ENCODE assay signal across 2 cellular contexts in genomic region chr4:1247811-1248261, GRCh38.
TF ChIP-seq lines count a peak whose summit lies in the region.

No MANE protein-coding gene starts in this region.

TF ChIP-seq in K562, 482 proteins besides CTCF, POLR2A, EP300 and RAD21 (continued from another document and continues in another):
- TF ChIP-seq ZNF592 (IDR thresholded peaks at IDR 0.05) = no peak
- TF ChIP-seq ZNF76 (CRISPR knock-in tag; IDR thresholded peaks at IDR 0.05; ENCODE audit: borderline replicate concordance) = no peak
- TF ChIP-seq TGIF2 (CRISPR knock-in tag; IDR thresholded peaks at IDR 0.05) = no peak
- TF ChIP-seq SUPT5H (IDR thresholded peaks at IDR 0.05) = no peak
- TF ChIP-seq BCL6 (CRISPR knock-in tag; IDR thresholded peaks at IDR 0.05) = peak; percentile 3; the same call in 1 of the 2 replicates
- no peak for TF ChIP-seq IFI16 (CRISPR knock-in tag; IDR thresholded peaks at IDR 0.05)
- no peak for TF ChIP-seq STAG1 (CRISPR knock-in tag; IDR thresholded peaks at IDR 0.05; ENCODE audit: borderline replicate concordance)
- TF ChIP-seq NR3C1 (CRISPR knock-in tag; IDR thresholded peaks at IDR 0.05) = no peak
- TF ChIP-seq ZNF347 (CRISPR knock-in tag; IDR thresholded peaks at IDR 0.05; ENCODE audit: low read depth) = no peak
- TF ChIP-seq FOXJ3 (CRISPR knock-in tag; IDR thresholded peaks at IDR 0.05) = no peak
- no peak for TF ChIP-seq ZBED1 (IDR thresholded peaks at IDR 0.05)
- TF ChIP-seq ZNF830 (CRISPR knock-in tag; IDR thresholded peaks at IDR 0.05) = no peak
- TF ChIP-seq, protein P1, sequence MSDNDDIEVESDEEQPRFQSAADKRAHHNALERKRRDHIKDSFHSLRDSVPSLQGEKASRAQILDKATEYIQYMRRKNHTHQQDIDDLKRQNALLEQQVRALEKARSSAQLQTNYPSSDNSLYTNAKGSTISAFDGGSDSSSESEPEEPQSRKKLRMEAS (CRISPR knock-in tag; IDR thresholded peaks at IDR 0.05) = peak; percentile 3; the same call in 1 of the 2 replicates
- TF ChIP-seq ZZZ3 (IDR thresholded peaks at IDR 0.05) = no peak
- TF ChIP-seq MCM2 (IDR thresholded peaks at IDR 0.05; ENCODE audit: low read depth) = no peak
- no peak for TF ChIP-seq RNF2 (IDR thresholded peaks at IDR 0.05)
- no peak for TF ChIP-seq ZNF197 (CRISPR knock-in tag; IDR thresholded peaks at IDR 0.05; ENCODE audit: low read depth)
- TF ChIP-seq, protein P2, sequence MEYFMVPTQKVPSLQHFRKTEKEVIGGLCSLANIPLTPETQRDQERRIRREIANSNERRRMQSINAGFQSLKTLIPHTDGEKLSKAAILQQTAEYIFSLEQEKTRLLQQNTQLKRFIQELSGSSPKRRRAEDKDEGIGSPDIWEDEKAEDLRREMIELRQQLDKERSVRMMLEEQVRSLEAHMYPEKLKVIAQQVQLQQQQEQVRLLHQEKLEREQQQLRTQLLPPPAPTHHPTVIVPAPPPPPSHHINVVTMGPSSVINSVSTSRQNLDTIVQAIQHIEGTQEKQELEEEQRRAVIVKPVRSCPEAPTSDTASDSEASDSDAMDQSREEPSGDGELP (CRISPR knock-in tag; IDR thresholded peaks at IDR 0.05; ENCODE audit: borderline replicate concordance) = 0 out of 2 replicates have a peak, but pooled peaks have one; percentile 32
- peak; percentile 50 for TF ChIP-seq PCBP1 (IDR thresholded peaks at IDR 0.05; ENCODE audit: low read depth, low read length, poor library complexity, severe bottlenecking)
- TF ChIP-seq ZNF609 (CRISPR knock-in tag; IDR thresholded peaks at IDR 0.05; ENCODE audit: borderline replicate concordance) = no peak
- no peak for TF ChIP-seq HDAC8 (tag; IDR thresholded peaks at IDR 0.05)
- no peak for TF ChIP-seq ARID1B (IDR thresholded peaks at IDR 0.05)
- peak; percentile 37; the same call in 1 of the 2 replicates for TF ChIP-seq ETV5 (CRISPR knock-in tag; IDR thresholded peaks at IDR 0.05; ENCODE audit: low read depth)
- no peak for TF ChIP-seq ZNF707 (CRISPR knock-in tag; conservative IDR thresholded peaks at IDR 0.05)

TF ChIP-seq in HepG2, 621 proteins besides CTCF, POLR2A, EP300 and RAD21 (continued from another document and continues in another):
- TF ChIP-seq, protein P3, sequence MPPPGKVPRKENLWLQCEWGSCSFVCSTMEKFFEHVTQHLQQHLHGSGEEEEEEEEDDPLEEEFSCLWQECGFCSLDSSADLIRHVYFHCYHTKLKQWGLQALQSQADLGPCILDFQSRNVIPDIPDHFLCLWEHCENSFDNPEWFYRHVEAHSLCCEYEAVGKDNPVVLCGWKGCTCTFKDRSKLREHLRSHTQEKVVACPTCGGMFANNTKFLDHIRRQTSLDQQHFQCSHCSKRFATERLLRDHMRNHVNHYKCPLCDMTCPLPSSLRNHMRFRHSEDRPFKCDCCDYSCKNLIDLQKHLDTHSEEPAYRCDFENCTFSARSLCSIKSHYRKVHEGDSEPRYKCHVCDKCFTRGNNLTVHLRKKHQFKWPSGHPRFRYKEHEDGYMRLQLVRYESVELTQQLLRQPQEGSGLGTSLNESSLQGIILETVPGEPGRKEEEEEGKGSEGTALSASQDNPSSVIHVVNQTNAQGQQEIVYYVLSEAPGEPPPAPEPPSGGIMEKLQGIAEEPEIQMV (CRISPR knock-in tag; IDR thresholded peaks at IDR 0.05; ENCODE audit: low read depth) = no peak
- TF ChIP-seq ZNF326 (CRISPR knock-in tag; IDR thresholded peaks at IDR 0.05; ENCODE audit: borderline replicate concordance) = no peak
- 0 out of 2 replicates have a peak, but pooled peaks have one; percentile 6 for TF ChIP-seq PCBP1 (IDR thresholded peaks at IDR 0.05; ENCODE audit: borderline replicate concordance, low read depth, low read length)
- TF ChIP-seq MXI1 (IDR thresholded peaks at IDR 0.05; ENCODE audit: borderline replicate concordance, low read depth, low read length) = no peak
- peak; percentile 48 for TF ChIP-seq ASH2L (IDR thresholded peaks at IDR 0.05; ENCODE audit: insufficient read length, low read depth, low read length)
- 0 out of 2 replicates have a peak, but pooled peaks have one; percentile 45 for TF ChIP-seq ZNF772 (CRISPR knock-in tag; IDR thresholded peaks at IDR 0.05)
- TF ChIP-seq, protein P4, sequence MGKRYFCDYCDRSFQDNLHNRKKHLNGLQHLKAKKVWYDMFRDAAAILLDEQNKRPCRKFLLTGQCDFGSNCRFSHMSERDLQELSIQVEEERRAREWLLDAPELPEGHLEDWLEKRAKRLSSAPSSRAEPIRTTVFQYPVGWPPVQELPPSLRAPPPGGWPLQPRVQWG (CRISPR knock-in tag; IDR thresholded peaks at IDR 0.05; ENCODE audit: borderline replicate concordance, low read depth) = no peak
- no peak for TF ChIP-seq KDM6A (CRISPR knock-in tag; IDR thresholded peaks at IDR 0.05; ENCODE audit: low read depth)
- peak; percentile 26; the same call in 1 of the 2 replicates for TF ChIP-seq SAP130 (CRISPR knock-in tag; IDR thresholded peaks at IDR 0.05; ENCODE audit: low read depth)
- TF ChIP-seq ZNF3 (CRISPR knock-in tag; IDR thresholded peaks at IDR 0.05) = no peak
- TF ChIP-seq RFX1 (IDR thresholded peaks at IDR 0.05) = no peak
- no peak for TF ChIP-seq ZNF24 (IDR thresholded peaks at IDR 0.05)
- no peak for TF ChIP-seq ZNF280B (CRISPR knock-in tag; IDR thresholded peaks at IDR 0.05; ENCODE audit: borderline replicate concordance)
- TF ChIP-seq ZSCAN12 (CRISPR knock-in tag; IDR thresholded peaks at IDR 0.05) = no peak
- TF ChIP-seq GATAD1 (CRISPR knock-in tag; IDR thresholded peaks at IDR 0.05) = no peak
- no peak for TF ChIP-seq CHD4 (IDR thresholded peaks at IDR 0.05; ENCODE audit: borderline replicate concordance, low read length)
- no peak for TF ChIP-seq PHB2 (IDR thresholded peaks at IDR 0.05; ENCODE audit: partially characterized antibody)
- no peak for TF ChIP-seq ZNF546 (CRISPR knock-in tag; conservative IDR thresholded peaks at IDR 0.05)
- no peak for TF ChIP-seq NR2F1 (CRISPR knock-in tag; IDR thresholded peaks at IDR 0.05)
- TF ChIP-seq ZNF773 (CRISPR knock-in tag; IDR thresholded peaks at IDR 0.05; ENCODE audit: borderline replicate concordance) = 0 out of 2 replicates have a peak, but pooled peaks have one; percentile 17
- no peak for TF ChIP-seq FOXK2 (IDR thresholded peaks at IDR 0.05)
- TF ChIP-seq TFE3 (CRISPR knock-in tag; IDR thresholded peaks at IDR 0.05) = no peak
- no peak for TF ChIP-seq ZFYVE20 (CRISPR knock-in tag; IDR thresholded peaks at IDR 0.05; ENCODE audit: borderline replicate concordance, low read depth)
- TF ChIP-seq NCOA5 (CRISPR knock-in tag; IDR thresholded peaks at IDR 0.05) = no peak
- no peak for TF ChIP-seq NFIB (CRISPR knock-in tag; IDR thresholded peaks at IDR 0.05; ENCODE audit: borderline replicate concordance)
- no peak for TF ChIP-seq REL (CRISPR knock-in tag; conservative IDR thresholded peaks at IDR 0.05)
- no peak for TF ChIP-seq SALL2 (CRISPR knock-in tag; IDR thresholded peaks at IDR 0.05)
- TF ChIP-seq HMGA1 (CRISPR knock-in tag; conservative IDR thresholded peaks at IDR 0.05) = no peak
- TF ChIP-seq ZNF318 (CRISPR knock-in tag; IDR thresholded peaks at IDR 0.05) = no peak
- TF ChIP-seq, protein P5, sequence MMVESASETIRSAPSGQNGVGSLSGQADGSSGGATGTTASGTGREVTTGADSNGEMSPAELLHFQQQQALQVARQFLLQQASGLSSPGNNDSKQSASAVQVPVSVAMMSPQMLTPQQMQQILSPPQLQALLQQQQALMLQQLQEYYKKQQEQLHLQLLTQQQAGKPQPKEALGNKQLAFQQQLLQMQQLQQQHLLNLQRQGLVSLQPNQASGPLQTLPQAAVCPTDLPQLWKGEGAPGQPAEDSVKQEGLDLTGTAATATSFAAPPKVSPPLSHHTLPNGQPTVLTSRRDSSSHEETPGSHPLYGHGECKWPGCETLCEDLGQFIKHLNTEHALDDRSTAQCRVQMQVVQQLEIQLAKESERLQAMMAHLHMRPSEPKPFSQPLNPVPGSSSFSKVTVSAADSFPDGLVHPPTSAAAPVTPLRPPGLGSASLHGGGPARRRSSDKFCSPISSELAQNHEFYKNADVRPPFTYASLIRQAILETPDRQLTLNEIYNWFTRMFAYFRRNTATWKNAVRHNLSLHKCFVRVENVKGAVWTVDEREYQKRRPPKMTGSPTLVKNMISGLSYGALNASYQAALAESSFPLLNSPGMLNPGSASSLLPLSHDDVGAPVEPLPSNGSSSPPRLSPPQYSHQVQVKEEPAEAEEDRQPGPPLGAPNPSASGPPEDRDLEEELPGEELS (CRISPR knock-in tag; IDR thresholded peaks at IDR 0.05) = no peak
- TF ChIP-seq SIN3B (IDR thresholded peaks at IDR 0.05; ENCODE audit: low read length) = no peak
- TF ChIP-seq ZNF777 (CRISPR knock-in tag; IDR thresholded peaks at IDR 0.05) = peak; percentile 44; the same call in 1 of the 2 replicates
- TF ChIP-seq TCF7L2 (IDR thresholded peaks at IDR 0.05; ENCODE audit: low read depth, low read length) = no peak
- TF ChIP-seq CCAR2 (optimal IDR thresholded peaks at IDR 0.05; ENCODE audit: low read depth, low read length) = no peak
- TF ChIP-seq, protein P6, sequence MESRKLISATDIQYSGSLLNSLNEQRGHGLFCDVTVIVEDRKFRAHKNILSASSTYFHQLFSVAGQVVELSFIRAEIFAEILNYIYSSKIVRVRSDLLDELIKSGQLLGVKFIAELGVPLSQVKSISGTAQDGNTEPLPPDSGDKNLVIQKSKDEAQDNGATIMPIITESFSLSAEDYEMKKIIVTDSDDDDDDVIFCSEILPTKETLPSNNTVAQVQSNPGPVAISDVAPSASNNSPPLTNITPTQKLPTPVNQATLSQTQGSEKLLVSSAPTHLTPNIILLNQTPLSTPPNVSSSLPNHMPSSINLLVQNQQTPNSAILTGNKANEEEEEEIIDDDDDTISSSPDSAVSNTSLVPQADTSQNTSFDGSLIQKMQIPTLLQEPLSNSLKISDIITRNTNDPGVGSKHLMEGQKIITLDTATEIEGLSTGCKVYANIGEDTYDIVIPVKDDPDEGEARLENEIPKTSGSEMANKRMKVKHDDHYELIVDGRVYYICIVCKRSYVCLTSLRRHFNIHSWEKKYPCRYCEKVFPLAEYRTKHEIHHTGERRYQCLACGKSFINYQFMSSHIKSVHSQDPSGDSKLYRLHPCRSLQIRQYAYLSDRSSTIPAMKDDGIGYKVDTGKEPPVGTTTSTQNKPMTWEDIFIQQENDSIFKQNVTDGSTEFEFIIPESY (CRISPR knock-in tag; IDR thresholded peaks at IDR 0.05) = no peak
